8 cellular contexts compared by ENCODE assay signal in genomic region chr13:97855570-97855970, GRCh38.
DNase-seq lines count a peak whose midpoint lies in the region; ATAC-seq and TF ChIP-seq lines count a peak whose summit lies in the region.

No MANE protein-coding gene starts in this region.

- no peak overlapping the region for H3K27ac Mint-ChIP-seq in activated CD8-positive, alpha-beta memory T cell treated with anti-CD3 and anti-CD28 coated beads, Interleukin-2, amount 10 ng/mL, durations not matched to agents 7 days and 5 days
- no peak overlapping the region for H3K27ac Mint-ChIP-seq in activated T-helper 17 cell treated with anti-CD3 and anti-CD28 coated beads, Interleukin-2, amount 50 U/mL, for 72 hours

- H3K4me3 ChIP-seq in cardiac muscle cell, result no peak overlapping the region

- H3K4me3 Mint-ChIP-seq in activated CD8-positive, alpha-beta memory T cell treated with anti-CD3 and anti-CD28 coated beads, Interleukin-2, amount 10 ng/mL, durations not matched to agents 7 days and 5 days, result no peak overlapping the region
- H3K4me3 Mint-ChIP-seq in activated T-helper 17 cell treated with anti-CD3 and anti-CD28 coated beads, Interleukin-2, amount 50 U/mL, for 72 hours, result no peak overlapping the region

- no peaks in the 10 kb centered on the region for H3K4me1 ChIP-seq in cardiac muscle cell (ENCODE audit: low read depth)

- H3K27me3 ChIP-seq in cardiac muscle cell, result no peaks in the 10 kb centered on the region

- CTCF ChIA-PET in activated CD8-positive, alpha-beta memory T cell treated with anti-CD3 and anti-CD28 coated beads, Interleukin-2, amount 10 ng/mL, durations not matched to agents 7 days and 5 days (lab: Charles Lee), result interaction anchor here (0.7 to 1.3 kb wide), 9 partner anchors 11 to 984 kb away, joined by 3 to 8 read pairs (median 3); no protein-coding TSS in a partner anchor

- peaks cover 3% of the 10 kb centered on the region for H3K27me3 Mint-ChIP-seq in activated CD8-positive, alpha-beta memory T cell treated with anti-CD3 and anti-CD28 coated beads, Interleukin-2, amount 10 ng/mL, durations not matched to agents 7 days and 5 days
- peaks cover 13% of the 10 kb centered on the region for H3K27me3 Mint-ChIP-seq in activated T-helper 17 cell treated with anti-CD3 and anti-CD28 coated beads, Interleukin-2, amount 50 U/mL, for 72 hours

- peak; percentile 76 for TF ChIP-seq CTCF in cardiac muscle cell (IDR thresholded peaks at IDR 0.05; ENCODE audit: low read depth, low read length)

- H3K9me3 ChIP-seq in cardiac muscle cell (ENCODE audit: low read depth), result no peaks in the 10 kb centered on the region

- no peak for DNase-seq in activated CD8-positive, alpha-beta memory T cell treated with anti-CD3 and anti-CD28 coated beads, Interleukin-2, amount 10 ng/mL, durations not matched to agents 7 days and 5 days
- DNase-seq in activated CD8-positive, alpha-beta memory T cell treated with anti-CD3 and anti-CD28 coated beads, Interleukin-2, amount 50 U/mL, for 48 hours, result no peak
- DNase-seq in NCI-H2171 treated with DMSO at 0.1 percent for 48 hours (lab: John Stamatoyannopoulos, UW) (peak; percentile 81), cardiac muscle cell (ENCODE audit: low read depth in 1 of 2, low spot score in 1 of 2) (peak; percentile 87 to 92), retina (peak; percentile 78)

- H3K9me3 Mint-ChIP-seq in activated CD8-positive, alpha-beta memory T cell treated with anti-CD3 and anti-CD28 coated beads, Interleukin-2, amount 10 ng/mL, durations not matched to agents 7 days and 5 days (ENCODE audit: low read depth), result no peaks in the 10 kb centered on the region
- H3K9me3 Mint-ChIP-seq in activated T-helper 17 cell treated with anti-CD3 and anti-CD28 coated beads, Interleukin-2, amount 50 U/mL, for 72 hours, result no peaks in the 10 kb centered on the region

- no peaks in the 10 kb centered on the region for H3K36me3 Mint-ChIP-seq in activated CD8-positive, alpha-beta memory T cell treated with anti-CD3 and anti-CD28 coated beads, Interleukin-2, amount 10 ng/mL, durations not matched to agents 7 days and 5 days
- H3K36me3 Mint-ChIP-seq in activated T-helper 17 cell treated with anti-CD3 and anti-CD28 coated beads, Interleukin-2, amount 50 U/mL, for 72 hours (ENCODE audit: low read depth), result no peaks in the 10 kb centered on the region

- no peaks in the 10 kb centered on the region for H3K36me3 ChIP-seq in cardiac muscle cell

- H3K4me1 Mint-ChIP-seq in activated CD8-positive, alpha-beta memory T cell treated with anti-CD3 and anti-CD28 coated beads, Interleukin-2, amount 10 ng/mL, durations not matched to agents 7 days and 5 days, result peaks cover 2% of the 10 kb centered on the region
- no peaks in the 10 kb centered on the region for H3K4me1 Mint-ChIP-seq in activated T-helper 17 cell treated with anti-CD3 and anti-CD28 coated beads, Interleukin-2, amount 50 U/mL, for 72 hours

- no peak overlapping the region for H3K27ac ChIP-seq in cardiac muscle cell

- peak; percentile 60 for ATAC-seq in activated CD8-positive, alpha-beta memory T cell treated with anti-CD3 and anti-CD28 coated beads, Interleukin-2, amount 10 ng/mL, durations not matched to agents 7 days and 5 days
- ATAC-seq in HG02678 (IDR thresholded peaks at IDR 0.05; ENCODE audit: unreplicated experiment) (peak; percentile 45), HG02763 (IDR thresholded peaks at IDR 0.05; ENCODE audit: unreplicated experiment) (no peak)
- ATAC-seq in activated T-helper 17 cell treated with anti-CD3 and anti-CD28 coated beads, Interleukin-2, amount 50 U/mL, for 72 hours (replicated peaks), result peak; percentile 46

Comparison
In these comparisons a context has a peak if more than half of its experiments do, and no peak if none do; other contexts are left out.
1. DNase-seq: peak in NCI-H2171 treated with DMSO at 0.1 percent for 48 hours (single experiment), cardiac muscle cell (2 of 2) and retina (single experiment); none in activated CD8-positive, alpha-beta memory T cell treated with anti-CD3 and anti-CD28 coated beads, Interleukin-2, amount 10 ng/mL, durations not matched to agents 7 days and 5 days (single experiment) and activated CD8-positive, alpha-beta memory T cell treated with anti-CD3 and anti-CD28 coated beads, Interleukin-2, amount 50 U/mL, for 48 hours (single experiment).